Comparison of ENCODE assay signal across 1 cellular context in the genomic region with DNA sequence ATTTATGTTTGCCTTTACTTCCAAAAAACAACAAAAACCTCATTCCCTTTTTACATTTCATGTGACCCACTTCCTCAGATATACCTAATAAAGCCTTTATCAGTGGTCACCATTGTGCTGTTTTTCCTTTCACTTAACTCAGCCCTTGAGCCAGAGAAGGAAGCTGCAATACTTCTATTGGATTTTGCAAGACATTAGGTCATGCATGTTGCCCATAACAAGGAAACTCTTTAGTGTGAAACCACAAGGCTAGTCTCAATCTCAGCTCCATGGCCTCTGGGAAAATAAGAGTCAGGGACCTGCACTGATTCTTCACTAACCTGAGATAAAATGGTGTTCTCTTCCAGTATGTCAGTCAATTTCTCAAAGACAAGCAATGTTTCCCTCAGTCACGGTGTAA.
A peak's percentile ranks its signal among the peaks of the same experiment; 100 is the strongest.
TF ChIP-seq lines count a peak whose summit lies in the region.

No MANE protein-coding gene starts in this region.

TF ChIP-seq in HepG2, 621 proteins besides CTCF, POLR2A, EP300 and RAD21:
- TF ChIP-seq MLLT10 (CRISPR knock-in tag; IDR thresholded peaks at IDR 0.05) (no peak), CEBPB (IDR thresholded peaks at IDR 0.05; ENCODE audit: borderline replicate concordance, low read depth, low read length) (peak; percentile 14; the same call in 1 of the 2 replicates), ZNF367 (CRISPR knock-in tag; IDR thresholded peaks at IDR 0.05; ENCODE audit: borderline replicate concordance) (no peak)
